ENCODE assay signal across 9 cellular contexts in the genomic region with DNA sequence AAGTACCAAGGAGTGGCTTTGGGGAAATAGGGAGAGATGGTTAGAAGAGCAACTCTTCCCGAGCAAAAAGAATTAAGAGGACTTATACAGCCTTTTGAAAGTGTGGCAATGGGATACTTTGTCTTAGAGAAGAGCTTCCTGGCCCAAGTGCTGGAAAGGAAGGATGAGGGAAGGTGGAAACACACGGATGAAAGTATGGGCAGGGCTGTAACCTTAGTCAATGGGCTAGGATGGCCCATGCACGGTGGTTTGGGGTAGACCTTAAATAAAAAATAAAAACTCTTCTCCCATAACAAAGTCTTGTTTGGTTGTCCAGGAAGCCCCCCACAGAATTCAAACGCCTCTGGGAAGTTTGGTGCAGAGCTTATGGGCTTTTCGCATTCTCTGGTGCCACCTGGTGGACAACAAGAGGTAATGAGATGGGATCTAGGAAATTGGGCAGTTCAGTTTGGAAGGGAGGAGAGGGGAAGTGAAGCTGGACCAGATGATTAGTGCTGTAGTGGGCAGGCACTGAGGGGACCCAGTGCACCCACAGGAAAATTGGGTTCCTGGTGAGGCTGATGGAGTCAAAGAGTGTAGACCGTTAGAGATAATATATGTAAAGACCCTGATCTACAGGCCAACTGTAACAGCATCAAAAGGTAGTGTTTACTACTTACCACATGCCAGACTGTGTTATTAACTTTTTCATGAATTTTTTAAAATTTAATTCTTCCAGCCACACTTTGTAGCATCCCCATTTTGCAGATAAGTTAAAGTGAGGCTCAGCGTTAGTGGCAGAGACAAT. TPM values are rescaled to one million over a fixed set of nuclear protein-coding genes. Genes with fewer than 3 reads are reported as not detected.
DNase-seq lines count a peak whose midpoint lies in the region; FAIRE-seq and TF ChIP-seq lines count a peak whose summit lies in the region.
"Had no signal": no experiment of that assay in that cellular context is flagged by ENCODE, and none has a peak within 500 bp of the region (broad histone marks: within the 10 kb centered on the region; RNA-seq: fewer than 3 reads in every experiment).

No MANE protein-coding gene starts in this region.

- no peaks in the 10 kb centered on the region for H3K9me3 ChIP-seq in BE2C
- no peaks in the 10 kb centered on the region for H3K9me3 ChIP-seq in breast epithelium

- TF ChIP-seq CTCF in BE2C (IDR thresholded peaks at IDR 0.05; ENCODE audit: low read depth, low read length) = peak; percentile 73
- TF ChIP-seq CTCF in breast epithelium (IDR thresholded peaks at IDR 0.05) = peak; percentile 12 to 71 (median 59)

- DNase-seq in BE2C (peak; percentile 45), GM18507 (ENCODE audit: extremely low spot score, insufficient read length, low read depth) (no peak), LoVo (ENCODE audit: low spot score) (peak; percentile 32), SKM-1 (lab: John Stamatoyannopoulos, UW; ENCODE audit: unreplicated experiment) (peak; percentile 10), breast epithelium (ENCODE audit: low spot score in 2 of 2) (no peak), left kidney (ENCODE audit: low read depth, low spot score) (peak; percentile 72), T1000 (lab: John Stamatoyannopoulos, UW) (no peak)
- DNase-seq in stimulated activated CD8-positive, alpha-beta memory T cell treated with anti-CD3 and anti-CD28 coated beads, Interleukin-12 subunit alpha, Interleukin-12 subunit beta, amount 100 ng/mL, for 1 hour (ENCODE audit: low read depth) = peak; percentile 6

- H3K4me3 ChIP-seq in BE2C (ENCODE audit: low read depth, low read length) (no peak overlapping the region), breast epithelium (no peak overlapping the region)
- H3K4me3 ChIP-seq: skin epidermis had no signal

- no peak overlapping the region for H3K27ac ChIP-seq in breast epithelium
- H3K27ac ChIP-seq: skin epidermis had no signal

- intact Hi-C loops in breast epithelium (cut with DNase I; ENCODE audit: low total_unique reads) = no loop called here

- no peaks in the 10 kb centered on the region for H3K4me1 ChIP-seq in BE2C
- no peaks in the 10 kb centered on the region for H3K4me1 ChIP-seq in breast epithelium

- H3K27me3 ChIP-seq in BE2C (no peaks in the 10 kb centered on the region), breast epithelium (peaks cover 0 to 48% of the 10 kb centered on the region in 2 donors)

- TF ChIP-seq POLR2A in breast epithelium (IDR thresholded peaks at IDR 0.05) = no peak

- H3K36me3 ChIP-seq in BE2C (no peaks in the 10 kb centered on the region), breast epithelium (no peaks in the 10 kb centered on the region)

- peak; percentile 90 for FAIRE-seq in GM18507 (lab: Jason Lieb, UNC)

RNA-seq across cellular contexts. Expression of a gene that starts 13.8 kb away (rescaled TPM):
- 10.0 TPM for polyA plus RNA-seq in BE2C (2012; ENCODE audit: insufficient read depth, insufficient read length, low read depth)
- 10 to 100 TPM; 11.5 to 20.3 (median 15.2) TPM for total RNA-seq in breast epithelium

Comparison
In these comparisons a context has a peak if more than half of its experiments do, and no peak if none do; other contexts are left out.
1. DNase-seq: peak in BE2C (single experiment), LoVo (single experiment), SKM-1 (single experiment), left kidney (single experiment) and stimulated activated CD8-positive, alpha-beta memory T cell treated with anti-CD3 and anti-CD28 coated beads, Interleukin-12 subunit alpha, Interleukin-12 subunit beta, amount 100 ng/mL, for 1 hour (single experiment); none in GM18507 (single experiment), breast epithelium (0 of 2) and T1000 (single experiment).